In the genomic region with DNA sequence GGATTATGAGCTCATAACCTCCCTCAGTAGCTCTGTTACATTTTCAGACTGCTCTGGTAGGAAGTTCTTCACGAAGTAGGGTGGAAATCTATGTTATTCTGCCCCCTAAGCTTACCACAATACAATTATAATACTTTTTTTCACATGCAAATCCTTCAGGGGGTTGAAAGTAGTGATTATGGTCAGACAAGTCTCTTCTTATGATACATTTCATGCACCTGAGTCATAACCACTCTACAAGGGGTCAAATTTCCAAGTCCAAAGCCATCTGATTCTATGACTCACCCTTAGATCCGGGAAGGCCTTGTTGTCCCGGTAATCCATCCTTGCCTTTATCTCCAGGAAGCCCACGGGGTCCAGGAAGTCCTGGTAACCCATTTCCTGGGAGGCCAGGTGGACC, we compare ENCODE assay signal across 15 cellular contexts.
A peak's percentile ranks its signal among the peaks of the same experiment; 100 is the strongest.
DNase-seq lines count a peak whose midpoint lies in the region; ATAC-seq and TF ChIP-seq lines count a peak whose summit lies in the region.
"Had no signal": no experiment of that assay in that cellular context is flagged by ENCODE, and none has a peak within 500 bp of the region (broad histone marks: within the 10 kb centered on the region; RNA-seq: fewer than 3 reads in every experiment).

No MANE protein-coding gene starts in this region.

- no peak overlapping the region for H2BK15ac ChIP-seq in mesenchymal stem cell (ENCODE audit: low read depth, poor library complexity, severe bottlenecking)

- no peaks in the 10 kb centered on the region for H3K79me1 ChIP-seq in mesenchymal stem cell (replicated peaks; ENCODE audit: low read length, poor library complexity, severe bottlenecking)

- TF ChIP-seq CTCF in choroid plexus epithelial cell (conservative IDR thresholded peaks at IDR 0.05; ENCODE audit: low read depth, low read length) (no peak), mesothelial cell of epicardium (IDR thresholded peaks at IDR 0.05; ENCODE audit: unreplicated experiment) (no peak)

- H3K36me3 Mint-ChIP-seq in mesothelial cell of epicardium = peaks cover 31% of the 10 kb centered on the region

- H3K4me3 Mint-ChIP-seq in mesothelial cell of epicardium = no peak overlapping the region
- H3K4me3 Mint-ChIP-seq: CD4-positive, alpha-beta T cell; nephron had no signal

- no peak overlapping the region for H3K14ac ChIP-seq in mesenchymal stem cell (ENCODE audit: low read length in 2 of 2)

- WGBS in mesenchymal stem cell = 1% methylated on average over 3 of the region's 4 CpGs

- H2BK5ac ChIP-seq in mesenchymal stem cell (ENCODE audit: low read depth, low read length, poor library complexity, severe bottlenecking) = no peak overlapping the region

- no peaks in the 10 kb centered on the region for H3K9me3 Mint-ChIP-seq in mesothelial cell of epicardium
- H3K9me3 Mint-ChIP-seq: CD4-positive, alpha-beta T cell; nephron had no signal

- ATAC-seq in HG03378 (IDR thresholded peaks at IDR 0.05; ENCODE audit: unreplicated experiment) (no peak), GM21737 (IDR thresholded peaks at IDR 0.05; ENCODE audit: unreplicated experiment) (no peak)

- no peak overlapping the region for H4K8ac ChIP-seq in mesenchymal stem cell (ENCODE audit: low read length)

- no peak overlapping the region for H2AK5ac ChIP-seq in mesenchymal stem cell (ENCODE audit: low read length, severe bottlenecking)

- H3K27me3 Mint-ChIP-seq in mesothelial cell of epicardium (ENCODE audit: low read depth) = no peaks in the 10 kb centered on the region
- H3K27me3 Mint-ChIP-seq: CD4-positive, alpha-beta T cell had no signal

- no peaks in the 10 kb centered on the region for H3K4me1 Mint-ChIP-seq in mesothelial cell of epicardium
- H3K4me1 Mint-ChIP-seq: nephron had no signal

- no peaks in the 10 kb centered on the region for H3K9me3 ChIP-seq in mesenchymal stem cell (ENCODE audit: control insufficient read depth, low read length)
- H3K9me3 ChIP-seq: MG63, Peyer's patch, spleen had no signal

- peak overlapping the region; percentile 57 for H3K27ac ChIP-seq in mesenchymal stem cell (ENCODE audit: low read length, poor library complexity, severe bottlenecking)
- H3K27ac ChIP-seq: Peyer's patch, spleen had no signal

- H2AFZ ChIP-seq in mesenchymal stem cell (ENCODE audit: low read depth, low read length) = no peak overlapping the region

- no peak overlapping the region for H4K91ac ChIP-seq in mesenchymal stem cell (ENCODE audit: low read length)

- H3K9ac ChIP-seq in mesenchymal stem cell (ENCODE audit: low read length) = no peak overlapping the region

- H2BK12ac ChIP-seq in mesenchymal stem cell (ENCODE audit: low read length in 2 of 2) = no peak overlapping the region

- DNase-seq in Caki2 (ENCODE audit: low read depth) (peak; percentile 13), M059J (ENCODE audit: low read depth) (peak; percentile 95), choroid plexus epithelial cell (ENCODE audit: low read depth) (peak; percentile 85), mesenchymal stem cell (peak; percentile 75), G401 (ENCODE audit: low spot score) (no peak), mesothelial cell of epicardium (ENCODE audit: low spot score in 2 of 2, unreplicated experiment in 2 of 2) (no peak)
- DNase-seq: activated CD8-positive, alpha-beta memory T cell treated with anti-CD3 and anti-CD28 coated beads, Interleukin-2, amount 50 U/mL, for 4 hours; CD4-positive, alpha-beta T cell; MG63; NCI-H446; Peyer's patch; spleen had no signal

- no peak overlapping the region for H3K4me3 ChIP-seq in choroid plexus epithelial cell (ENCODE audit: low read depth, low read length)
- H3K4me3 ChIP-seq in mesenchymal stem cell (ENCODE audit: insufficient read depth in 1 of 2, low read depth in 1 of 2, low read length in 2 of 2) = no peak overlapping the region
- H3K4me3 ChIP-seq: MG63, Peyer's patch, spleen had no signal

- in situ Hi-C loops in Caki2 (cut with HindIII; ENCODE audit: low pct_unique_long_range_greater_than_20kb, low sequenced_read_pairs) = no loop called here
- in situ Hi-C loops in G401 (cut with HindIII; ENCODE audit: low sequenced_read_pairs) = no loop called here

- H3K23ac ChIP-seq in mesenchymal stem cell (ENCODE audit: low read length in 2 of 2) = no peak overlapping the region

- no peaks in the 10 kb centered on the region for H3K36me3 ChIP-seq in mesenchymal stem cell (ENCODE audit: control insufficient read depth in 1 of 2, insufficient read depth in 2 of 2, low read depth in 1 of 2, low read length in 2 of 2)
- H3K36me3 ChIP-seq: MG63, Peyer's patch, spleen had no signal

- no peak overlapping the region for H3K18ac ChIP-seq in mesenchymal stem cell (ENCODE audit: low read depth in 1 of 2, low read length in 2 of 2)

- no peak overlapping the region for H2BK120ac ChIP-seq in mesenchymal stem cell (ENCODE audit: low read depth, low read length)

- H3K4me2 ChIP-seq in mesenchymal stem cell (ENCODE audit: low read length, poor library complexity, severe bottlenecking) = no peak overlapping the region

- no peak overlapping the region for H3K4ac ChIP-seq in mesenchymal stem cell (ENCODE audit: low read depth in 1 of 2, low read length in 2 of 2)

- no peak overlapping the region for H3K27ac Mint-ChIP-seq in mesothelial cell of epicardium
- H3K27ac Mint-ChIP-seq: CD4-positive, alpha-beta T cell; nephron had no signal

- no peaks in the 10 kb centered on the region for H3K4me1 ChIP-seq in mesenchymal stem cell (ENCODE audit: control insufficient read depth, insufficient read depth, low read depth, low read length)
- H3K4me1 ChIP-seq: Peyer's patch, spleen had no signal

- peaks cover 0 to 39% of the 10 kb centered on the region in 2 experiments for H3K27me3 ChIP-seq in mesenchymal stem cell (ENCODE audit: control insufficient read depth in 1 of 2, insufficient read depth in 1 of 2, low read length in 2 of 2)
- H3K27me3 ChIP-seq: MG63, Peyer's patch, spleen had no signal

Comparison
In these comparisons a context has a peak if more than half of its experiments do, and no peak if none do; other contexts are left out.
1. DNase-seq: peak in Caki2 (single experiment), M059J (single experiment), choroid plexus epithelial cell (single experiment) and mesenchymal stem cell (single experiment); none in G401 (single experiment) and mesothelial cell of epicardium (0 of 2).